Comparison of ENCODE assay signal across 1 cellular context in the genomic region with DNA sequence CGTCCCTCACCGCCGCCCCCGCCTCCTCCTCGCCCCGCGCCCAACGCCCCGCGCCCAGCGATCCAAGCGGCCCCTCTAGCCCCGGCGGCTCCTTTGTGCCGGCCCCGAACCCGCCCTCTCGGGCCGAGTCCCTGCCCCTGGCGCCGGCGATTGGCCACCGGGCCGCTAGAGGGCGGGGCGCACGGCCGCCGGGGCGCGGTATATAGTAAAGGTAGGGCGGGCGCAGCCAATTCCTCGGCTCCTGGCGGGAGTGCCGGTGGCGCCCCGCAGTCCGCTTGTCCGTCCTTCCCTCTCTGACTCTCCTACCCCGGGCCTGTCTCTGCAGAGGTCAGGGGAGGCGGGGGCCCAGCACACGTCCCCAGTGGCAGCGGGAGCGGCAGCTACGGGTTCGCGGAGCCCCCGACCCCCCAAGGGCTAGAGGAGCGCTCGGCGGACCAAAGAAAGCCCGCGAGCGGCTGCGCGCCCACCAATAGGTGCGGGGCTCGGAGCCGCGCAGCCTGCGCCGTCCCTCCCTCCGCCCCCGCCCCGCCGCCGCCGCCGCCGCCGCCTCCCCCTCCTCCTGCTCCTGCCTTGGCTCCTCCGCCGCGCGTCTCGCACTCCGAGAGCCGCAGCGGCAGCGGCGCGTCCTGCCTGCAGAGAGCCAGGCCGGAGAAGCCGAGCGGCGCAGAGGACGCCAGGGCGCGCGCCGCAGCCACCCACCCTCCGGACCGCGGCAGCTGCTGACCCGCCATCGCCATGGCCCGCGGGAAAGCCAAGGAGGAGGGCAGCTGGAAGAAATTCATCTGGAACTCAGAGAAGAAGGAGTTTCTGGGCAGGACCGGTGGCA.
TF ChIP-seq lines count a peak whose summit lies in the region.

Gene ATP1B1 (plus strand): TSS at position 596 of the 826 bp plus-strand sequence. CDS start 140 bp downstream, at position 736.

TF ChIP-seq in HepG2, 621 proteins besides CTCF, POLR2A, EP300 and RAD21 (continued from another document and continues in another):
- TF ChIP-seq, protein P1, sequence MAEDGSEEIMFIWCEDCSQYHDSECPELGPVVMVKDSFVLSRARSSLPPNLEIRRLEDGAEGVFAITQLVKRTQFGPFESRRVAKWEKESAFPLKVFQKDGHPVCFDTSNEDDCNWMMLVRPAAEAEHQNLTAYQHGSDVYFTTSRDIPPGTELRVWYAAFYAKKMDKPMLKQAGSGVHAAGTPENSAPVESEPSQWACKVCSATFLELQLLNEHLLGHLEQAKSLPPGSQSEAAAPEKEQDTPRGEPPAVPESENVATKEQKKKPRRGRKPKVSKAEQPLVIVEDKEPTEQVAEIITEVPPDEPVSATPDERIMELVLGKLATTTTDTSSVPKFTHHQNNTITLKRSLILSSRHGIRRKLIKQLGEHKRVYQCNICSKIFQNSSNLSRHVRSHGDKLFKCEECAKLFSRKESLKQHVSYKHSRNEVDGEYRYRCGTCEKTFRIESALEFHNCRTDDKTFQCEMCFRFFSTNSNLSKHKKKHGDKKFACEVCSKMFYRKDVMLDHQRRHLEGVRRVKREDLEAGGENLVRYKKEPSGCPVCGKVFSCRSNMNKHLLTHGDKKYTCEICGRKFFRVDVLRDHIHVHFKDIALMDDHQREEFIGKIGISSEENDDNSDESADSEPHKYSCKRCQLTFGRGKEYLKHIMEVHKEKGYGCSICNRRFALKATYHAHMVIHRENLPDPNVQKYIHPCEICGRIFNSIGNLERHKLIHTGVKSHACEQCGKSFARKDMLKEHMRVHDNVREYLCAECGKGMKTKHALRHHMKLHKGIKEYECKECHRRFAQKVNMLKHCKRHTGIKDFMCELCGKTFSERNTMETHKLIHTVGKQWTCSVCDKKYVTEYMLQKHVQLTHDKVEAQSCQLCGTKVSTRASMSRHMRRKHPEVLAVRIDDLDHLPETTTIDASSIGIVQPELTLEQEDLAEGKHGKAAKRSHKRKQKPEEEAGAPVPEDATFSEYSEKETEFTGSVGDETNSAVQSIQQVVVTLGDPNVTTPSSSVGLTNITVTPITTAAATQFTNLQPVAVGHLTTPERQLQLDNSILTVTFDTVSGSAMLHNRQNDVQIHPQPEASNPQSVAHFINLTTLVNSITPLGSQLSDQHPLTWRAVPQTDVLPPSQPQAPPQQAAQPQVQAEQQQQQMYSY (CRISPR knock-in tag; IDR thresholded peaks at IDR 0.05) = 0 out of 2 replicates have a peak, but pooled peaks have one; percentile 16
- TF ChIP-seq PHF8 (CRISPR knock-in tag; IDR thresholded peaks at IDR 0.05) = peak; percentile 57
- TF ChIP-seq RXRB (CRISPR knock-in tag; IDR thresholded peaks at IDR 0.05; ENCODE audit: borderline replicate concordance) = no peak
- TF ChIP-seq, protein P2, sequence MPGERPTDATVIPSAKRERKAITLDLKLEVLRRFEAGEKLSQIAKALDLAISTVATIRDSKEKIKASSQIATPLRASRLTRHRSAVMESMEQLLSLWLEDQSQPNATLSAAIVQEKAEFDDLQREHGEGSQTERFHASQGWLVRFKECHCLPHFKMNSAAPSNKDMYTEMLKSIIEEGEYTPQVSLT (CRISPR knock-in tag; IDR thresholded peaks at IDR 0.05; ENCODE audit: borderline replicate concordance, low read depth) = 0 out of 2 replicates have a peak, but pooled peaks have one; percentile 34
- 0 out of 2 replicates have a peak, but pooled peaks have one; percentile 28 for TF ChIP-seq ZNF773 (CRISPR knock-in tag; IDR thresholded peaks at IDR 0.05; ENCODE audit: borderline replicate concordance)
- 0 out of 2 replicates have a peak, but pooled peaks have one; percentile 13 for TF ChIP-seq DMAP1 (CRISPR knock-in tag; IDR thresholded peaks at IDR 0.05)
- TF ChIP-seq AKAP8 (CRISPR knock-in tag; IDR thresholded peaks at IDR 0.05) = 0 out of 2 replicates have a peak, but pooled peaks have one; percentile 50
- TF ChIP-seq, protein P3, sequence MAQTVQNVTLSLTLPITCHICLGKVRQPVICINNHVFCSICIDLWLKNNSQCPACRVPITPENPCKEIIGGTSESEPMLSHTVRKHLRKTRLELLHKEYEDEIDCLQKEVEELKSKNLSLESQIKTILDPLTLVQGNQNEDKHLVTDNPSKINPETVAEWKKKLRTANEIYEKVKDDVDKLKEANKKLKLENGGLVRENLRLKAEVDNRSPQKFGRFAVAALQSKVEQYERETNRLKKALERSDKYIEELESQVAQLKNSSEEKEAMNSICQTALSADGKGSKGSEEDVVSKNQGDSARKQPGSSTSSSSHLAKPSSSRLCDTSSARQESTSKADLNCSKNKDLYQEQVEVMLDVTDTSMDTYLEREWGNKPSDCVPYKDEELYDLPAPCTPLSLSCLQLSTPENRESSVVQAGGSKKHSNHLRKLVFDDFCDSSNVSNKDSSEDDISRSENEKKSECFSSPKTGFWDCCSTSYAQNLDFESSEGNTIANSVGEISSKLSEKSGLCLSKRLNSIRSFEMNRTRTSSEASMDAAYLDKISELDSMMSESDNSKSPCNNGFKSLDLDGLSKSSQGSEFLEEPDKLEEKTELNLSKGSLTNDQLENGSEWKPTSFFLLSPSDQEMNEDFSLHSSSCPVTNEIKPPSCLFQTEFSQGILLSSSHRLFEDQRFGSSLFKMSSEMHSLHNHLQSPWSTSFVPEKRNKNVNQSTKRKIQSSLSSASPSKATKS (CRISPR knock-in tag; IDR thresholded peaks at IDR 0.05) = no peak
- TF ChIP-seq, protein P4, sequence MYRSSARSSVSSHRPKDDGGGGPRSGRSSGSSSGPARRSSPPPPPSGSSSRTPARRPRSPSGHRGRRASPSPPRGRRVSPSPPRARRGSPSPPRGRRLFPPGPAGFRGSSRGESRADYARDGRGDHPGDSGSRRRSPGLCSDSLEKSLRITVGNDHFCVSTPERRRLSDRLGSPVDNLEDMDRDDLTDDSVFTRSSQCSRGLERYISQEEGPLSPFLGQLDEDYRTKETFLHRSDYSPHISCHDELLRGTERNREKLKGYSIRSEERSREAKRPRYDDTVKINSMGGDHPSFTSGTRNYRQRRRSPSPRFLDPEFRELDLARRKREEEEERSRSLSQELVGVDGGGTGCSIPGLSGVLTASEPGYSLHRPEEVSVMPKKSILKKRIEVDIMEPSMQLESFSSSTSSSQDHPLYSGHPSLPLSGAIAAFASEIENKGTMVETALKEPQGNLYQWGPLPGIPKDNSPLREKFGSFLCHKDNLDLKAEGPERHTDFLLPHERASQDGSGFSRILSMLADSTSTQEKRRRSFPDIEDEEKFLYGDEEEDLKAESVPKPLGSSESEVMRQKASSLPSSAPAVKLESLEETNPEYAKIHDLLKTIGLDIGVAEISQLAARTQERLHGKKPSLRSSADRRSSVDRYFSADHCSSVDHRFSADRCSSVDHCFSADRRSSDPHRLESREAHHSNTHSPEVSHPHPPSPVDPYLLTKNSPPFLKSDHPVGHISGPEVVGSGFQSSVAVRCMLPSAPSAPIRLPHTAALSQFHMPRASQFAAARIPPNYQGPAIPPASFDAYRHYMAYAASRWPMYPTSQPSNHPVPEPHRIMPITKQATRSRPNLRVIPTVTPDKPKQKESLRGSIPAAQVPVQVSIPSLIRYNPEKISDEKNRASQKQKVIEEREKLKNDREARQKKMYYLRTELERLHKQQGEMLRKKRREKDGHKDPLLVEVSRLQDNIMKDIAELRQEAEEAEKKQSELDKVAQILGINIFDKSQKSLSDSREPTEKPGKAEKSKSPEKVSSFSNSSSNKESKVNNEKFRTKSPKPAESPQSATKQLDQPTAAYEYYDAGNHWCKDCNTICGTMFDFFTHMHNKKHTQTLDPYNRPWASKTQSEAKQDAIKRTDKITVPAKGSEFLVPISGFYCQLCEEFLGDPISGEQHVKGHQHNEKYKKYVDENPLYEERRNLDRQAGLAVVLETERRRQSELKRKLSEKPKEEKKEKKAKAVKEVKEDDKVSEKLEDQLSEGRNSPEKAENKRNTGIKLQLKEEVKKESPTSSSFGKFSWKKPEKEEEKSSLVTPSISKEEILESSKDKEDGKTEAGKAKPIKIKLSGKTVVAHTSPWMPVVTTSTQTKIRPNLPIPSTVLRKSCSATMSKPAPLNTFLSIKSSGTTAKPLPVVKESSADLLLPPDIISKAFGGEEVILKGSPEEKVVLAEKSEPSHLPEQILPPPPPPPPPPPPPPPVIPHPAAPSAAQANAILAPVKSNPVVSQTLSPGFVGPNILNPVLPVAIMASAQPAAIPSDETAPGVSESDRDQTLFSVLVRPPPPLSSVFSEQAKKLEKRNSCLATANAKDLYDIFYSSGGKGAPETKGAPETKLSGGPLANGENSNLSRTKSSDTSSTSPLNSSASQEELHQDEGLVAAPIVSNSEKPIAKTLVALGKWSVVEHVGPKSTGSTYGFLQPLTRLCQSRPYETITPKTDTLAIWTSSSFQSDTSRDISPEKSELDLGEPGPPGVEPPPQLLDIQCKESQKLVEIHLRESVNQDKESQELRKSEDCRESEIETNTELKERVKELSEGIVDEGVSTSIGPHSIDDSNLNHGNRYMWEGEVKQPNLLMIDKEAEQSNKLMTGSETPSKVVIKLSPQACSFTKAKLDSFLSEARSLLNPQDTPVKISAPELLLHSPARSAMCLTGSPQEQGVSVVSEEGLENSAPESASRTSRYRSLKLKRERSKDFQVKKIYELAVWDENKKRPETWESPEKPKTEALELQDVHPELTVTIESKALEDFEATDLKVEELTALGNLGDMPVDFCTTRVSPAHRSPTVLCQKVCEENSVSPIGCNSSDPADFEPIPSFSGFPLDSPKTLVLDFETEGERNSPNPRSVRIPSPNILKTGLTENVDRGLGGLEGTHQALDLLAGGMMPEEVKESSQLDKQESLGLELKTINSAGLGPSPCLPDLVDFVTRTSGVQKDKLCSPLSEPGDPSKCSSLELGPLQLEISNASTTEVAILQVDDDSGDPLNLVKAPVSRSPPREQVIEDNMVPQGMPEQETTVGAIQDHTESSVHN (CRISPR knock-in tag; IDR thresholded peaks at IDR 0.05) = no peak
- TF ChIP-seq HCFC1 (IDR thresholded peaks at IDR 0.05; ENCODE audit: low read depth, low read length) = no peak
- 0 out of 2 replicates have a peak, but pooled peaks have one; percentile 37 for TF ChIP-seq ZMYM4 (CRISPR knock-in tag; IDR thresholded peaks at IDR 0.05)
- TF ChIP-seq, protein P5, sequence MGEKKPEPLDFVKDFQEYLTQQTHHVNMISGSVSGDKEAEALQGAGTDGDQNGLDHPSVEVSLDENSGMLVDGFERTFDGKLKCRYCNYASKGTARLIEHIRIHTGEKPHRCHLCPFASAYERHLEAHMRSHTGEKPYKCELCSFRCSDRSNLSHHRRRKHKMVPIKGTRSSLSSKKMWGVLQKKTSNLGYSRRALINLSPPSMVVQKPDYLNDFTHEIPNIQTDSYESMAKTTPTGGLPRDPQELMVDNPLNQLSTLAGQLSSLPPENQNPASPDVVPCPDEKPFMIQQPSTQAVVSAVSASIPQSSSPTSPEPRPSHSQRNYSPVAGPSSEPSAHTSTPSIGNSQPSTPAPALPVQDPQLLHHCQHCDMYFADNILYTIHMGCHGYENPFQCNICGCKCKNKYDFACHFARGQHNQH (CRISPR knock-in tag; IDR thresholded peaks at IDR 0.05) = no peak
- TF ChIP-seq CREB1 (IDR thresholded peaks at IDR 0.05) = no peak
- no peak for TF ChIP-seq CREB1 (CRISPR knock-in tag; IDR thresholded peaks at IDR 0.05)
- no peak for TF ChIP-seq SNAPC2 (CRISPR knock-in tag; IDR thresholded peaks at IDR 0.05)
- TF ChIP-seq SIN3A (IDR thresholded peaks at IDR 0.05; ENCODE audit: borderline replicate concordance, low read depth, low read length) = peak; percentile 62; the same call in 1 of the 2 replicates
- peak; percentile 55 for TF ChIP-seq ARID4A (CRISPR knock-in tag; IDR thresholded peaks at IDR 0.05; ENCODE audit: borderline replicate concordance)
- no peak for TF ChIP-seq TSC22D2 (CRISPR knock-in tag; IDR thresholded peaks at IDR 0.05; ENCODE audit: borderline replicate concordance)
- peak; percentile 6; the same call in 1 of the 2 replicates for TF ChIP-seq BRD4 (CRISPR knock-in tag; IDR thresholded peaks at IDR 0.05)
- TF ChIP-seq ZBTB20 (CRISPR knock-in tag; IDR thresholded peaks at IDR 0.05; ENCODE audit: borderline replicate concordance, low read depth) = no peak
- peak; percentile 95 for TF ChIP-seq ZNF574 (CRISPR knock-in tag; IDR thresholded peaks at IDR 0.05)
